35 cellular contexts compared by ENCODE assay signal in the genomic region with DNA sequence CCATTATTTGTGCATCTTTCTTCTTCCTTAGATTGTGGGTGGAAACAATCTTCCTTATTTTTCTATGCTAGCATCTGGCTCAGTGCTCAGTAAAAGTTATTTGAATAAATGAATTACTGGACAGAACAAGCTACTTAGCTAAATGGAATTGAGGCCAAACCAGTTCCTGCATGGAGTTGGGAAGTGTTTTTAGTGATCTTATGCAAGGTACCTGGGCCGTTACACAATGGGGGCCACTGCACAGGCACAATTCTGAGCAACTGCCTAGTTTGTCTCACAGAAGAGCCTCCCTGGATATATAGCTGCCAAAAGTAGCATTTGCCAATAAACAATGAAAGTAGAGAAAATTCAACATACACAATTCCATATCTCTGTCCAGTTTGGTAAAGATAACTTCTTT.
"Had no signal": no experiment of that assay in that cellular context is flagged by ENCODE, and none has a peak within 500 bp of the region (broad histone marks: within the 10 kb centered on the region; RNA-seq: fewer than 3 reads in every experiment).

No MANE protein-coding gene starts in this region.

- H3K9me3 Mint-ChIP-seq: activated CD4-positive, alpha-beta memory T cell treated with anti-CD3 and anti-CD28 coated beads for 36 hours; activated naive CD4-positive, alpha-beta T cell treated with anti-CD3 and anti-CD28 coated beads for 36 hours; activated naive CD4-positive, alpha-beta T cell treated with anti-CD3 and anti-CD28 coated beads, Interleukin-2, amount 50 U/mL, for 72 hours; activated T-cell treated with anti-CD3 and anti-CD28 coated beads, Interleukin-2, amount 50 U/mL, for 4 hours; activated T-helper 1 cell treated with anti-CD3 and anti-CD28 coated beads, Interleukin-12 subunit alpha, Interleukin-12 subunit beta, Interleukin-2, Interleukin-4 antibody, amounts not matched to agents 30 ng/mL and 10 ng/mL and 1 ng/mL, durations not matched to agents 14 hours and 24 hours and 36 hours; WTC11 had no signal

- H3K27me3 Mint-ChIP-seq: activated CD4-positive, alpha-beta memory T cell treated with anti-CD3 and anti-CD28 coated beads for 36 hours; activated CD4-positive, alpha-beta T cell treated with anti-CD3 and anti-CD28 coated beads for 36 hours had no signal

- H3K36me3 Mint-ChIP-seq: activated CD4-positive, alpha-beta memory T cell treated with anti-CD3 and anti-CD28 coated beads for 36 hours; activated naive CD4-positive, alpha-beta T cell treated with anti-CD3 and anti-CD28 coated beads, Interleukin-2, amount 50 U/mL, for 72 hours; WTC11 had no signal

- H3K27me3 ChIP-seq: adrenal gland, body of pancreas, breast epithelium, Peyer's patch, SJSA1 had no signal

- H3K27ac ChIP-seq: adrenal gland, body of pancreas, breast epithelium, Peyer's patch, SJSA1 had no signal

- H3K9me3 ChIP-seq: adrenal gland, body of pancreas, breast epithelium, Peyer's patch, SJSA1, SK-N-SH had no signal

- H3K27ac Mint-ChIP-seq: activated CD4-positive, alpha-beta memory T cell treated with anti-CD3 and anti-CD28 coated beads for 36 hours; activated CD4-positive, alpha-beta T cell treated with anti-CD3 and anti-CD28 coated beads for 36 hours; activated naive CD4-positive, alpha-beta T cell treated with anti-CD3 and anti-CD28 coated beads for 36 hours; activated naive CD4-positive, alpha-beta T cell treated with anti-CD3 and anti-CD28 coated beads, Interleukin-2, amount 50 U/mL, for 72 hours; activated T-helper 1 cell treated with anti-CD3 and anti-CD28 coated beads, Interleukin-12 subunit alpha, Interleukin-12 subunit beta, Interleukin-2, Interleukin-4 antibody, amounts not matched to agents 30 ng/mL and 10 ng/mL and 1 ng/mL, durations not matched to agents 14 hours and 24 hours and 36 hours had no signal

- H3K36me3 ChIP-seq: adrenal gland, breast epithelium, Peyer's patch, SJSA1 had no signal

- H3K9ac ChIP-seq: SK-N-SH had no signal

- DNase-seq: activated CD4-positive, alpha-beta memory T cell treated with anti-CD3 and anti-CD28 coated beads for 36 hours; activated CD4-positive, alpha-beta T cell treated with anti-CD3 and anti-CD28 coated beads for 36 hours; activated CD4-positive, alpha-beta T cell treated with anti-CD3 and anti-CD28 coated beads, Interleukin-2, amount 50 U/mL, for 1 hour; activated CD8-positive, alpha-beta memory T cell treated with anti-CD3 and anti-CD28 coated beads, Interleukin-2, amount 50 U/mL, for 4 hours; activated gamma-delta T cell treated with Interleukin-2 at 50 U/mL for 16 hours; activated naive CD4-positive, alpha-beta T cell treated with anti-CD3 and anti-CD28 coated beads for 36 hours; activated T-cell treated with anti-CD3 and anti-CD28 coated beads for 4 hours; activated T-cell treated with anti-CD3 and anti-CD28 coated beads, Interleukin-2, amount 50 U/mL, for 4 hours; adrenal gland; body of pancreas; Karpas-422; KBM-7; MM.1S; NCI-H1105; NCI-H1417 treated with DMSO at 0.1 percent for 48 hours; NCI-H187 treated with DMSO at 0.1 percent for 48 hours; NCI-H2081; NCI-H2171 treated with DMSO at 0.1 percent for 48 hours; NCI-H226; NCI-H446 treated with DMSO at 0.1 percent for 48 hours; NCI-H524; NCI-H748 treated with DMSO at 0.1 percent for 48 hours; NK-92 treated with Interleukin-12 subunit alpha and Interleukin-12 subunit beta, amount 100 ng/mL, for 24 hours; PC-3; Peyer's patch; RPMI8226; SHP77 treated with DMSO at 0.1 percent for 48 hours; SK-N-SH; SW 1271 had no signal

- H3K4me1 ChIP-seq: adrenal gland, body of pancreas, breast epithelium, Peyer's patch, SJSA1 had no signal

- H3K4me2 ChIP-seq: SK-N-SH had no signal

- ATAC-seq: activated CD4-positive, alpha-beta T cell treated with anti-CD3 and anti-CD28 coated beads for 36 hours; activated CD4-positive, CD25-positive, alpha-beta regulatory T cell treated with anti-CD3 and anti-CD28 coated beads, Interleukin-2, amount 50 U/mL, for 24 hours; activated naive CD4-positive, alpha-beta T cell treated with anti-CD3 and anti-CD28 coated beads, Interleukin-2, amount 50 U/mL, for 72 hours; activated T-cell treated with anti-CD3 and anti-CD28 coated beads, Interleukin-2, amount 50 U/mL, for 4 hours; body of pancreas; PC-3; WTC11 had no signal

- H3K4me3 ChIP-seq: adrenal gland, body of pancreas, breast epithelium, Peyer's patch, SJSA1 had no signal

- H3K4me3 Mint-ChIP-seq: activated CD4-positive, alpha-beta memory T cell treated with anti-CD3 and anti-CD28 coated beads for 36 hours; activated CD4-positive, alpha-beta T cell treated with anti-CD3 and anti-CD28 coated beads for 36 hours; activated naive CD4-positive, alpha-beta T cell treated with anti-CD3 and anti-CD28 coated beads for 36 hours; activated T-cell treated with anti-CD3 and anti-CD28 coated beads, Interleukin-2, amount 50 U/mL, for 4 hours; activated T-helper 1 cell treated with anti-CD3 and anti-CD28 coated beads, Interleukin-12 subunit alpha, Interleukin-12 subunit beta, Interleukin-2, Interleukin-4 antibody, amounts not matched to agents 30 ng/mL and 10 ng/mL and 1 ng/mL, durations not matched to agents 14 hours and 24 hours and 36 hours; WTC11 had no signal
